ENCODE assay signal across 8 cellular contexts in the genomic region with DNA sequence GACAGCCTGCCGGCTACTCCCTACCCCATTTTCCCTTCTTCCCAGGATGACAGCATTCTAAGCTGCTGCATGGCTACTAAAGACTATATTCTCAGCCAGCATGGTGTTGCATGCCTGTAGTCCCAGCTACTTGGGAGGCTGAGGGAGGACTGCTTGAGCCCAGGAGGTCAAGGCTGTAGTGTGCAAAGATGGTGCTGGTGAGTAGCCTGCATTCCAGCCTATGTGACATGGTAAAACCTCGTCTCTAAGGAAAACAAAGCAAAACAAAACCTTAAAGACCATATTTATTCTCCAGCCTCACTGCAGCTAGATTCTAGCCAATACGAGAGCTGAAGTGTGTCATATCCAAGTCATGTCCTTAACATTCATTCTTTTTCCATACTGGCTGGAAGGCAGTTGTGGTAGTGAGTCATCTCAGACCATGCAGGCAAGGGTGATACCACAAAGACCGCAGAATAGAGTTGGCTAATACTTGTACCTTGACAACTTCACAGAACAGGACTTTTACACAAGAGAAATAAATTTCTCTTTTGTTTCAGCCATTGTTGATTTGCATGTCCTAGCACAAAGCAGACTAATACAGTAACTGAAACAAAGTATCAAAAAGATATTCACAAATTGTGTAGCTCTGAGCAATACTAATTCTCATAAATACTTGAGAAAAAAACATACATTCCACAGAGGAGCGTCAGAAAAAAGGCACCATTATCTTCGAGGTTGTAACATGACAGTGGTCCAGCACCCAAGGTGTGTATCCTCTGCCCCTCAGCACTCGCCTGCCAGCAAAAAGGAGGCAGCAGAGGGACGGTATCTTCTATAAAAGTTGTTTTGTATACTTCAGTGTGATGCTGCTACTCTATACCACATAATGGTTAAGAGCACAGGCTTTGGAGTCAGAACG. TPM values are rescaled to one million over a fixed set of nuclear protein-coding genes. Genes with fewer than 3 reads are reported as not detected.
DNase-seq lines count a peak whose midpoint lies in the region; TF ChIP-seq lines count a peak whose summit lies in the region.

No MANE protein-coding gene starts in this region.

- H3K9me3 Mint-ChIP-seq in activated naive CD8-positive, alpha-beta T cell treated with anti-CD3 and anti-CD28 coated beads for 36 hours: no peaks in the 10 kb centered on the region

- H3K36me3 Mint-ChIP-seq in activated naive CD8-positive, alpha-beta T cell treated with anti-CD3 and anti-CD28 coated beads for 36 hours: peaks cover 25% of the 10 kb centered on the region

- H3K4me3 ChIP-seq in GM06990 (replicated peaks; ENCODE audit: low read depth, low read length) (no peak overlapping the region), MG63 (peak overlapping the region; percentile 8; the same call in 1 of the 2 replicates), stomach (no peak overlapping the region)

- H3K27me3 Mint-ChIP-seq in activated naive CD8-positive, alpha-beta T cell treated with anti-CD3 and anti-CD28 coated beads for 36 hours: no peaks in the 10 kb centered on the region

- peak overlapping the region in 4 of 5 donors; percentile 17 to 65 (median 46) for H3K27ac ChIP-seq in stomach

- peaks cover 26% of the 10 kb centered on the region for H3K4me1 Mint-ChIP-seq in activated naive CD8-positive, alpha-beta T cell treated with anti-CD3 and anti-CD28 coated beads for 36 hours

- no peak for TF ChIP-seq CTCF in GM06990 (IDR thresholded peaks at IDR 0.05; ENCODE audit: insufficient read depth, low read length, poor library complexity, severe bottlenecking)
- TF ChIP-seq CTCF in stomach (IDR thresholded peaks at IDR 0.05): no peak

- intact Hi-C loops in stomach (cut with DNase I; ENCODE audit: low total_unique reads): no loop called here

- 63 to 79% (median 71%) methylated on average over 9 of the region's 9 CpGs for whole genome bisulfite sequencing in stomach, 5 donors

- H3K27me3 ChIP-seq in GM06990 (replicated peaks; ENCODE audit: control insufficient read depth, insufficient read depth, low read length) (no peaks in the 10 kb centered on the region), MG63 (no peaks in the 10 kb centered on the region), stomach (no peaks in the 10 kb centered on the region)

- no peak for TF ChIP-seq EP300 in stomach (IDR thresholded peaks at IDR 0.05)

- DNase-seq in GM06990 (ENCODE audit: extremely low read depth, insufficient read length) (peak; percentile 62), GOT3 (lab: John Stamatoyannopoulos, UW) (peak; percentile 68), MG63 (peak; percentile 83), iris pigment epithelial cell (ENCODE audit: low read depth) (peak; percentile 100), stomach (no peak), GM19238 (ENCODE audit: insufficient read length, low spot score) (no peak), NCI-H526 (lab: John Stamatoyannopoulos, UW) (no peak)
- peak; percentile 53 for DNase-seq in activated naive CD8-positive, alpha-beta T cell treated with anti-CD3 and anti-CD28 coated beads for 36 hours

- no peak for TF ChIP-seq POLR2A in stomach (IDR thresholded peaks at IDR 0.05)

- no peaks in the 10 kb centered on the region for H3K9me3 ChIP-seq in MG63
- H3K9me3 ChIP-seq in stomach: no peaks in the 10 kb centered on the region

- H3K4me3 Mint-ChIP-seq in activated naive CD8-positive, alpha-beta T cell treated with anti-CD3 and anti-CD28 coated beads for 36 hours: peak overlapping the region; percentile 37

- H3K36me3 ChIP-seq in GM06990 (ENCODE audit: control insufficient read depth, insufficient read depth, low read length): peaks cover 5% of the 10 kb centered on the region
- peaks cover 27% of the 10 kb centered on the region for H3K36me3 ChIP-seq in MG63
- H3K36me3 ChIP-seq in stomach: peaks cover 30 to 90% (median 77%) of the 10 kb centered on the region in 4 donors

- H3K4me1 ChIP-seq in stomach: peaks cover 4 to 24% (median 13%) of the 10 kb centered on the region in 4 donors

- H3K27ac Mint-ChIP-seq in activated naive CD8-positive, alpha-beta T cell treated with anti-CD3 and anti-CD28 coated beads for 36 hours: peak overlapping the region; percentile 91

RNA-seq across cellular contexts. Expression of gene PBRM1, which starts 14.8 kb away (rescaled TPM):
- 16.2 and 21.3 TPM in 2 replicates for total RNA-seq in MG63 (2014; rRNA removed; shearing (Covaris generic); ENCODE audit: low replicate concordance)
- 10 to 100 TPM; 61.5 to 62.1 TPM for total RNA-seq in activated naive CD8-positive, alpha-beta T cell treated with anti-CD3 and anti-CD28 coated beads for 36 hours
- total RNA-seq in stomach: 100 to 1,000 TPM in 3 of 5 donors, 10 to 100 TPM in 2; 55.0 to 130 (median 105) TPM
- polyA plus RNA-seq in stomach: 1 to 10 TPM; 6.0 to 8.4 (median 7.8) TPM

RNA-seq across cellular contexts. Expression of gene GNL3, which starts 15.0 kb away (rescaled TPM):
- total RNA-seq in MG63 (2014; rRNA removed; shearing (Covaris generic); ENCODE audit: low replicate concordance): 127 and 226 TPM in 2 replicates
- 100 to 1,000 TPM; 245 to 246 TPM for total RNA-seq in activated naive CD8-positive, alpha-beta T cell treated with anti-CD3 and anti-CD28 coated beads for 36 hours
- total RNA-seq in stomach: 100 to 1,000 TPM in 1 of 5 donors, 10 to 100 TPM in 3, 1 to 10 TPM in 1; 5.8 to 114 (median 88.9) TPM
- 10 to 100 TPM; 37.9 to 69.1 (median 55.3) TPM for polyA plus RNA-seq in stomach

RNA-seq across cellular contexts. Expression of gene GLT8D1, which starts 34.7 kb away (rescaled TPM):
- 43.1 and 56.1 TPM in 2 replicates for total RNA-seq in MG63 (2014; rRNA removed; shearing (Covaris generic); ENCODE audit: low replicate concordance)
- total RNA-seq in activated naive CD8-positive, alpha-beta T cell treated with anti-CD3 and anti-CD28 coated beads for 36 hours: 10 to 100 TPM; 29.5 to 30.3 TPM
- total RNA-seq in stomach: 10 to 100 TPM in 4 of 5 donors, 1 to 10 TPM in 1; 9.4 to 81.9 (median 23.5) TPM
- 10 to 100 TPM; 19.9 to 29.8 (median 24.7) TPM for polyA plus RNA-seq in stomach

RNA-seq across cellular contexts. Expression of gene SPCS1, which starts 35.0 kb away (rescaled TPM):
- 63.1 and 72.5 TPM in 2 replicates for total RNA-seq in MG63 (2014; rRNA removed; shearing (Covaris generic); ENCODE audit: low replicate concordance)
- 100 to 1,000 TPM; 129 to 137 TPM for total RNA-seq in activated naive CD8-positive, alpha-beta T cell treated with anti-CD3 and anti-CD28 coated beads for 36 hours
- 100 to 1,000 TPM in 1 of 5 donors, 10 to 100 TPM in 2, 1 to 10 TPM in 1, under 1 TPM in 1; 0.58 to 332 (median 57.5) TPM for total RNA-seq in stomach
- 100 to 1,000 TPM; 108 to 148 (median 118) TPM for polyA plus RNA-seq in stomach

Comparison
In these comparisons a context has a peak if more than half of its experiments do, and no peak if none do; other contexts are left out.
1. DNase-seq: peak in GM06990 (single experiment), GOT3 (single experiment), MG63 (single experiment), activated naive CD8-positive, alpha-beta T cell treated with anti-CD3 and anti-CD28 coated beads for 36 hours (single experiment) and iris pigment epithelial cell (single experiment); none in stomach (single experiment), GM19238 (single experiment) and NCI-H526 (0 of 2).